In genomic region chr3:172692751-172693310, GRCh38 we compare ENCODE assay signal across 8 cellular contexts. TPM values are rescaled to one million over a fixed set of nuclear protein-coding genes. Genes with fewer than 3 reads are reported as not detected.
DNase-seq lines count a peak whose midpoint lies in the region; ATAC-seq and TF ChIP-seq lines count a peak whose summit lies in the region.

No MANE protein-coding gene starts in this region.

- H3K79me2 ChIP-seq in osteoblast (ENCODE audit: insufficient read depth, low read length) = peaks cover 90% of the 10 kb centered on the region

- DNase-seq in activated CD4-positive, alpha-beta T cell treated with anti-CD3 and anti-CD28 coated beads, Interleukin-2, amount 10 ng/mL, durations not matched to agents 24 days and 14 days = no peak
- DNase-seq in activated CD4-positive, alpha-beta T cell treated with anti-CD3 and anti-CD28 coated beads, Interleukin-2, amount 50 U/mL, for 48 hours = no peak
- peak; percentile 46 for DNase-seq in NOMO-1 treated with dmso at 0.1 percent for 144 hours (lab: John Stamatoyannopoulos, UW; ENCODE audit: unreplicated experiment)
- DNase-seq in osteoblast (ENCODE audit: insufficient read length, low spot score, missing footprints) = no peak
- DNase-seq in NCI-H2081 treated with DMSO at 0.1 percent for 48 hours (lab: John Stamatoyannopoulos, UW) = no peak
- no peak for DNase-seq in mucosa of gallbladder (ENCODE audit: low spot score)

- TF ChIP-seq CTCF in osteoblast (IDR thresholded peaks at IDR 0.05; ENCODE audit: extremely low read depth, low read depth, low read length) = no peak

- no peaks in the 10 kb centered on the region for H3K36me3 ChIP-seq in osteoblast (ENCODE audit: insufficient read depth, low read length)

- H3K4me3 Mint-ChIP-seq in activated CD4-positive, alpha-beta T cell treated with anti-CD3 and anti-CD28 coated beads, Interleukin-2, amount 10 ng/mL, durations not matched to agents 24 days and 14 days = no peak overlapping the region

- H3K27ac Mint-ChIP-seq in activated CD4-positive, alpha-beta T cell treated with anti-CD3 and anti-CD28 coated beads, Interleukin-2, amount 10 ng/mL, durations not matched to agents 24 days and 14 days = peak overlapping the region; percentile 32

- intact Hi-C loops in activated CD4-positive, alpha-beta T cell treated with anti-CD3 and anti-CD28 coated beads, Interleukin-2, amount 10 ng/mL, durations not matched to agents 24 days and 14 days (cut with micrococcal nuclease) = no loop called here

- no peak overlapping the region for H3K4me2 ChIP-seq in osteoblast (ENCODE audit: insufficient read depth, low read length)

- no peaks in the 10 kb centered on the region for H3K27me3 Mint-ChIP-seq in activated CD4-positive, alpha-beta T cell treated with anti-CD3 and anti-CD28 coated beads, Interleukin-2, amount 10 ng/mL, durations not matched to agents 24 days and 14 days

- peaks cover 3% of the 10 kb centered on the region for H3K36me3 Mint-ChIP-seq in activated CD4-positive, alpha-beta T cell treated with anti-CD3 and anti-CD28 coated beads, Interleukin-2, amount 10 ng/mL, durations not matched to agents 24 days and 14 days (ENCODE audit: low read depth)

- H3K9me3 Mint-ChIP-seq in activated CD4-positive, alpha-beta T cell treated with anti-CD3 and anti-CD28 coated beads, Interleukin-2, amount 10 ng/mL, durations not matched to agents 24 days and 14 days = peaks cover 4% of the 10 kb centered on the region

- H3K4me1 Mint-ChIP-seq in activated CD4-positive, alpha-beta T cell treated with anti-CD3 and anti-CD28 coated beads, Interleukin-2, amount 10 ng/mL, durations not matched to agents 24 days and 14 days = peaks cover 8% of the 10 kb centered on the region

- no peaks in the 10 kb centered on the region for H3K4me1 ChIP-seq in osteoblast (ENCODE audit: insufficient read depth, low read length)

- ATAC-seq in HG02798 (IDR thresholded peaks at IDR 0.05; ENCODE audit: poor library complexity, unreplicated experiment) (peak; percentile 72), HG03439 (IDR thresholded peaks at IDR 0.05; ENCODE audit: unreplicated experiment) (no peak)

- no peaks in the 10 kb centered on the region for H3K27me3 ChIP-seq in osteoblast (ENCODE audit: insufficient read depth, low read length)

- H3K27ac ChIP-seq in osteoblast (ENCODE audit: low read depth, low read length) = peak overlapping the region; percentile 35

- H2AFZ ChIP-seq in osteoblast (ENCODE audit: low read length) = no peak overlapping the region

- H3K4me3 ChIP-seq in osteoblast (ENCODE audit: insufficient read depth, low read length) = no peak overlapping the region

- H3K9me3 ChIP-seq in osteoblast (ENCODE audit: low read depth, low read length) = no peaks in the 10 kb centered on the region

- H4K20me1 ChIP-seq in osteoblast (ENCODE audit: insufficient read depth, low read length) = no peaks in the 10 kb centered on the region

RNA-seq across cellular contexts. Expression of gene NCEH1, which starts 18.0 kb away (rescaled TPM):
- total RNA-seq in activated CD4-positive, alpha-beta T cell treated with anti-CD3 and anti-CD28 coated beads, Interleukin-2, amount 10 ng/mL, durations not matched to agents 24 days and 14 days = 4.9 and 7.7 TPM in 2 replicates
- total RNA-seq in osteoblast (9.7 and 10.9 TPM in 2 replicates), mucosa of gallbladder (15.1 TPM)

RNA-seq across cellular contexts. Expression of gene ECT2, which starts 57.7 kb away (rescaled TPM):
- 36.2 and 40.4 TPM in 2 replicates for total RNA-seq in activated CD4-positive, alpha-beta T cell treated with anti-CD3 and anti-CD28 coated beads, Interleukin-2, amount 10 ng/mL, durations not matched to agents 24 days and 14 days
- total RNA-seq in osteoblast = 21.8 and 23.2 TPM in 2 replicates
- total RNA-seq in mucosa of gallbladder = 11.2 TPM
